Comparison of ENCODE assay signal across 28 cellular contexts in genomic region chr18:46448347-46448746, GRCh38.
DNase-seq lines count a peak whose midpoint lies in the region; ATAC-seq, FAIRE-seq and TF ChIP-seq lines count a peak whose summit lies in the region.
"Had no signal": no experiment of that assay in that cellular context is flagged by ENCODE, and none has a peak within 500 bp of the region (broad histone marks: within the 10 kb centered on the region; RNA-seq: fewer than 3 reads in every experiment).

No MANE protein-coding gene starts in this region.

- H3K27ac ChIP-seq in H1 (ENCODE audit: low read depth, low read length): no peak overlapping the region
- H3K27ac ChIP-seq: A549 had no signal

- H3K4me1 Mint-ChIP-seq in nephron progenitor cell: peaks cover 14% of the 10 kb centered on the region
- H3K4me1 Mint-ChIP-seq in activated CD4-positive, alpha-beta memory T cell treated with anti-CD3 and anti-CD28 coated beads, Interleukin-2, amount 10 ng/mL, durations not matched to agents 7 days and 5 days: no peaks in the 10 kb centered on the region
- H3K4me1 Mint-ChIP-seq in stimulated activated naive B cell treated with anti-CD40 and anti-IgM and Interleukin-4, amounts not matched to agents 10 μg/mL and 1 μg/mL and 100 μg/mL, for 72 hours: no peaks in the 10 kb centered on the region
- H3K4me1 Mint-ChIP-seq: CD4-positive, alpha-beta memory T cell had no signal

- FAIRE-seq in H1 (lab: Jason Lieb, UNC): peak; percentile 95
- FAIRE-seq: A549, GM12878 had no signal

- DNase-seq in H7 (peak; percentile 78), H1 (ENCODE audit: low read depth in 1 of 2, low spot score in 2 of 2) (no peak), iPS-NIHi7 (ENCODE audit: extremely low spot score) (peak; percentile 71), nephron progenitor cell (no peak)
- no peak for DNase-seq in activated CD4-positive, alpha-beta memory T cell treated with anti-CD3 and anti-CD28 coated beads, Interleukin-2, amount 10 ng/mL, durations not matched to agents 7 days and 5 days
- DNase-seq in stimulated activated naive B cell treated with anti-CD40 and anti-IgM and Interleukin-4, amounts not matched to agents 10 μg/mL and 1 μg/mL and 100 μg/mL, for 72 hours: no peak
- DNase-seq in activated CD4-positive, alpha-beta T cell treated with anti-CD3 and anti-CD28 coated beads, Interleukin-2, amount 50 U/mL, for 1 hour: no peak
- DNase-seq: AML-193; C1 segment of cervical spinal cord; CD4-positive, alpha-beta memory T cell; COR-L47; GDM1; NCI-H1092; NCI-H1417 treated with DMSO at 0.1 percent for 48 hours; NCI-H1694 treated with DMSO at 0.1 percent for 48 hours; NCI-H2081; NCI-H2171; NCI-H226; NCI-H524; NCI-H748 treated with DMSO at 0.1 percent for 48 hours; NK-92 treated with Interleukin-12 subunit alpha and Interleukin-12 subunit beta, amount 100 ng/mL, for 24 hours; PC-3; SK-N-SH; SW 1271 had no signal

- H3K4me3 ChIP-seq in H7 (ENCODE audit: insufficient read depth, low read depth, low read length): no peak overlapping the region
- H3K4me3 ChIP-seq in H1 (ENCODE audit: extremely low read depth in 1 of 4, insufficient read depth in 2 of 4, low read depth in 3 of 4, low read length in 4 of 4): no peak overlapping the region; a peak in 1 of 8 replicates
- H3K4me3 ChIP-seq: A549, GM12878, HAP-1 had no signal

- H4K91ac ChIP-seq in H1 (replicated peaks; ENCODE audit: insufficient read length, low read length): no peak overlapping the region

- H3K4me3 Mint-ChIP-seq in nephron progenitor cell: no peak overlapping the region
- no peak overlapping the region for H3K4me3 Mint-ChIP-seq in activated CD4-positive, alpha-beta memory T cell treated with anti-CD3 and anti-CD28 coated beads, Interleukin-2, amount 10 ng/mL, durations not matched to agents 7 days and 5 days
- no peak overlapping the region for H3K4me3 Mint-ChIP-seq in stimulated activated naive B cell treated with anti-CD40 and anti-IgM and Interleukin-4, amounts not matched to agents 10 μg/mL and 1 μg/mL and 100 μg/mL, for 72 hours
- H3K4me3 Mint-ChIP-seq: CD4-positive, alpha-beta memory T cell had no signal

- TF ChIP-seq RAD21 in H1 (IDR thresholded peaks at IDR 0.05 in 1 of 2, conservative IDR thresholded peaks at IDR 0.05 in 1 of 2; ENCODE audit: low read depth in 2 of 2, low read length in 2 of 2): no peak

- no peak for ATAC-seq in stimulated activated naive B cell treated with anti-CD40 and anti-IgM and Interleukin-4, amounts not matched to agents 10 μg/mL and 1 μg/mL and 100 μg/mL, for 72 hours (replicated peaks)
- no peak for ATAC-seq in GM21576 (IDR thresholded peaks at IDR 0.05; ENCODE audit: unreplicated experiment)
- ATAC-seq: A549, GM12878, PC-3 had no signal

- peaks cover 23 to 29% of the 10 kb centered on the region in 2 experiments for H3K9me3 ChIP-seq in H1 (ENCODE audit: insufficient read depth in 2 of 2, low read depth in 1 of 2, low read length in 1 of 2)
- H3K9me3 ChIP-seq: A549, HAP-1 had no signal

- peaks cover 18% of the 10 kb centered on the region for H3K9me3 Mint-ChIP-seq in nephron progenitor cell
- H3K9me3 Mint-ChIP-seq in activated CD4-positive, alpha-beta memory T cell treated with anti-CD3 and anti-CD28 coated beads, Interleukin-2, amount 10 ng/mL, durations not matched to agents 7 days and 5 days: no peaks in the 10 kb centered on the region
- peaks cover 1 to 12% of the 10 kb centered on the region in 2 donors for H3K9me3 Mint-ChIP-seq in stimulated activated naive B cell treated with anti-CD40 and anti-IgM and Interleukin-4, amounts not matched to agents 10 μg/mL and 1 μg/mL and 100 μg/mL, for 72 hours

- H4K20me1 ChIP-seq in H1 (replicated peaks in 1 of 2; ENCODE audit: control insufficient read depth in 1 of 2, insufficient read depth in 2 of 2, low read length in 2 of 2): no peaks in the 10 kb centered on the region

- peaks cover 90% of the 10 kb centered on the region for H3K36me3 Mint-ChIP-seq in nephron progenitor cell (ENCODE audit: low read depth)
- peaks cover 2% of the 10 kb centered on the region for H3K36me3 Mint-ChIP-seq in activated CD4-positive, alpha-beta memory T cell treated with anti-CD3 and anti-CD28 coated beads, Interleukin-2, amount 10 ng/mL, durations not matched to agents 7 days and 5 days (ENCODE audit: low read depth)
- H3K36me3 Mint-ChIP-seq in stimulated activated naive B cell treated with anti-CD40 and anti-IgM and Interleukin-4, amounts not matched to agents 10 μg/mL and 1 μg/mL and 100 μg/mL, for 72 hours: no peaks in the 10 kb centered on the region

- TF ChIP-seq CTCF in H1 (IDR thresholded peaks at IDR 0.05; ENCODE audit: control extremely low read depth in 1 of 3, insufficient read depth in 1 of 3, low read depth in 1 of 3, low read length in 3 of 3) (no peak), nephron progenitor cell (IDR thresholded peaks at IDR 0.05) (no peak)

- no peak overlapping the region for H2BK15ac ChIP-seq in H1 (ENCODE audit: low read length)

- no peak overlapping the region for H3K14ac ChIP-seq in H1 (ENCODE audit: insufficient read length)

- no peak for TF ChIP-seq EP300 in H1 (IDR thresholded peaks at IDR 0.05; ENCODE audit: borderline replicate concordance in 1 of 2, low read depth in 2 of 2, low read length in 2 of 2)

- peaks cover 5 to 11% (median 7%) of the 10 kb centered on the region in 4 experiments for H3K4me1 ChIP-seq in H1 (replicated peaks in 1 of 4; ENCODE audit: control insufficient read depth in 3 of 4, insufficient read depth in 4 of 4, low read length in 3 of 4)
- H3K4me1 ChIP-seq: A549, HAP-1 had no signal

- peaks cover 17% of the 10 kb centered on the region for H3K27me3 Mint-ChIP-seq in nephron progenitor cell (ENCODE audit: low read depth, poor library complexity)
- H3K27me3 Mint-ChIP-seq in activated CD4-positive, alpha-beta memory T cell treated with anti-CD3 and anti-CD28 coated beads, Interleukin-2, amount 10 ng/mL, durations not matched to agents 7 days and 5 days: peaks cover 20% of the 10 kb centered on the region
- peaks cover 26% of the 10 kb centered on the region in 2 donors for H3K27me3 Mint-ChIP-seq in stimulated activated naive B cell treated with anti-CD40 and anti-IgM and Interleukin-4, amounts not matched to agents 10 μg/mL and 1 μg/mL and 100 μg/mL, for 72 hours

- H4K5ac ChIP-seq in H1 (ENCODE audit: insufficient read length, low read depth, low read length): no peak overlapping the region

- 37% methylated on average over 4 of the region's 4 CpGs; no CpG with 5 or more reads in 1 of the 2 experiments for WGBS in H1 (ENCODE audit: extremely low coverage in 1 of 2, insufficient coverage in 1 of 2, insufficient read length in 1 of 2, insufficient replicate concordance in 2 of 2, low coverage in 1 of 2, low lambda C conversion rate in 2 of 2, missing lambda C conversion rate in 1 of 2), 2 experiments

- H3K79me2 ChIP-seq in H1 (ENCODE audit: control insufficient read depth in 1 of 2, insufficient read depth in 2 of 2, low read length in 2 of 2): no peaks in the 10 kb centered on the region

- H2AFZ ChIP-seq in H1 (ENCODE audit: low read length): no peak overlapping the region

- no peak overlapping the region for H2BK20ac ChIP-seq in H1 (ENCODE audit: low read length)

- H2BK120ac ChIP-seq in H1 (replicated peaks; ENCODE audit: low read depth, low read length): no peak overlapping the region

- no peaks in the 10 kb centered on the region for H3K23me2 ChIP-seq in H1 (ENCODE audit: low read depth, low read length)

- H2BK5ac ChIP-seq in H1 (ENCODE audit: low read depth, low read length): no peak overlapping the region

- H3K27me3 ChIP-seq in H7 (ENCODE audit: control insufficient read depth, insufficient read depth, low read length) (no peaks in the 10 kb centered on the region), H1 (replicated peaks in 1 of 4; ENCODE audit: control insufficient read depth in 3 of 4, extremely low read depth in 1 of 4, insufficient read depth in 3 of 4, low read length in 3 of 4) (no peaks in the 10 kb centered on the region)

- CTCF ChIA-PET in H1 (lab: Charles Lee; ENCODE audit: partially characterized antibody): interaction anchor here (0.8 to 3.6 kb wide), 13 partner anchors 10 to 957 kb away, joined by 3 to 30 read pairs (median 5); no protein-coding TSS in a partner anchor
- CTCF ChIA-PET in activated CD4-positive, alpha-beta memory T cell treated with anti-CD3 and anti-CD28 coated beads, Interleukin-2, amount 10 ng/mL, durations not matched to agents 7 days and 5 days (lab: Charles Lee): no interaction called here

- H2AK5ac ChIP-seq in H1 (ENCODE audit: low read depth, low read length): no peak overlapping the region

- no peak overlapping the region for H3K56ac ChIP-seq in H1 (replicated peaks; ENCODE audit: insufficient read length, low read depth, low read length)

- H3K4ac ChIP-seq in H1 (replicated peaks; ENCODE audit: insufficient read length, low read depth, low read length): no peak overlapping the region

- POLR2A ChIA-PET in H1 (lab: Charles Lee; ENCODE audit: partially characterized antibody): interaction anchor here (0.6 to 2.1 kb wide), 7 partner anchors 10 to 218 kb away, joined by 3 to 5 read pairs (median 3); no protein-coding TSS in a partner anchor
- POLR2A ChIA-PET in activated CD4-positive, alpha-beta memory T cell treated with anti-CD3 and anti-CD28 coated beads, Interleukin-2, amount 10 ng/mL, durations not matched to agents 7 days and 5 days (lab: Charles Lee): no interaction called here

- no peak overlapping the region for H3K9ac ChIP-seq in H1 (replicated peaks in 1 of 4; ENCODE audit: extremely low read depth in 1 of 4, low read depth in 3 of 4, low read length in 3 of 4)
- H3K9ac ChIP-seq: SK-N-SH had no signal

- no peak overlapping the region for H4K8ac ChIP-seq in H1 (ENCODE audit: extremely low read depth, insufficient read depth, low read length)

- H3K79me1 ChIP-seq in H1 (ENCODE audit: low read depth, low read length): no peaks in the 10 kb centered on the region

- H3K4me2 ChIP-seq in H1 (ENCODE audit: insufficient read depth in 1 of 2, low read depth in 2 of 2, low read length in 2 of 2): peak overlapping the region; percentile 39 to 50; a peak in 3 of 4 replicates
- H3K4me2 ChIP-seq: A549, SK-N-SH had no signal

- H3K27ac Mint-ChIP-seq in nephron progenitor cell: peak overlapping the region; percentile 58
- H3K27ac Mint-ChIP-seq in activated CD4-positive, alpha-beta memory T cell treated with anti-CD3 and anti-CD28 coated beads, Interleukin-2, amount 10 ng/mL, durations not matched to agents 7 days and 5 days: no peak overlapping the region
- no peak overlapping the region for H3K27ac Mint-ChIP-seq in stimulated activated naive B cell treated with anti-CD40 and anti-IgM and Interleukin-4, amounts not matched to agents 10 μg/mL and 1 μg/mL and 100 μg/mL, for 72 hours
- H3K27ac Mint-ChIP-seq: CD4-positive, alpha-beta memory T cell had no signal

- H3K18ac ChIP-seq in H1 (ENCODE audit: extremely low read depth, low read length): no peak overlapping the region

- H2BK12ac ChIP-seq in H1 (ENCODE audit: low read depth, low read length): 0 out of 2 replicates have a peak overlapping the region, but pooled peaks have one; percentile 5

- no peak for TF ChIP-seq POLR2A in H1 (IDR thresholded peaks at IDR 0.05; ENCODE audit: control extremely low read depth in 1 of 2, low read depth in 2 of 2, low read length in 2 of 2)

- H3K23ac ChIP-seq in H1 (ENCODE audit: insufficient read length): no peak overlapping the region

- H3K36me3 ChIP-seq in H7 (replicated peaks; ENCODE audit: control insufficient read depth, insufficient read depth, low read length) (no peaks in the 10 kb centered on the region), H1 (ENCODE audit: control insufficient read depth in 2 of 4, insufficient read depth in 4 of 4, low read length in 3 of 4) (peaks cover 0 to 14% (median 8%) of the 10 kb centered on the region in 4 experiments; a peak in 5 of 8 replicates)
- H3K36me3 ChIP-seq: HAP-1 had no signal

Comparison
In these comparisons a context has a peak if more than half of its experiments do, and no peak if none do; other contexts are left out.
1. DNase-seq: peak in H7 (single experiment) and iPS-NIHi7 (single experiment); none in H1 (0 of 2), nephron progenitor cell (single experiment), activated CD4-positive, alpha-beta memory T cell treated with anti-CD3 and anti-CD28 coated beads, Interleukin-2, amount 10 ng/mL, durations not matched to agents 7 days and 5 days (single experiment), stimulated activated naive B cell treated with anti-CD40 and anti-IgM and Interleukin-4, amounts not matched to agents 10 μg/mL and 1 μg/mL and 100 μg/mL, for 72 hours (single experiment) and activated CD4-positive, alpha-beta T cell treated with anti-CD3 and anti-CD28 coated beads, Interleukin-2, amount 50 U/mL, for 1 hour (single experiment).